In the genomic region with DNA sequence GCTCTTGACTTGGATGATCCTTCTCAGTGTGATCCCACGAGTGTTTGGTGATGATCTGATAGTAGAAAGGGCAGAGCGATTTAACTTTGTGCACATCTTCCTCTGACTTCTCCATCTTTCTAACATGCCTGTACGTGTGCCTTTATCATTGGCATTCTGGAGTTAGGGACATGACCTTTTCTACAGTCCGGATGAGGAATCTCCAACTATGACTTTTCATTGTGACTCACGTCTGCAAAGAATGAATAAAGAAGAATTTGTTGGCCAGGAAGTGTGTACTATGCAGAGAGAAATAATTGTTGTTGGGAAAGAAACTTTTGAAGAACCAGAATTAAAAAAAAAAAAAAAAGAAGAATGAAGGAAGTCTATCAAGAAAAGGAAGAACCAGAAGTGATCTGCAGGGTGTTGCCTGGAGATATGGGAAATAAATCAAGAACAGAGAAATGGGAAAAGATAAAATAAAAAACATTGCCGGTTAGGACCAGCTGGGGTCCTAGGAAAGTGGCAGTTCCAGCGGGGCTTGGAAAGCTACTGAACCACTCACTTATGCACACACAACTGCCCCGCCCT, we compare ENCODE assay signal across 8 cellular contexts. TPM values are rescaled to one million over a fixed set of nuclear protein-coding genes. Genes with fewer than 3 reads are reported as not detected.
A peak's percentile ranks its signal among the peaks of the same experiment; 100 is the strongest.
DNase-seq lines count a peak whose midpoint lies in the region; ATAC-seq and TF ChIP-seq lines count a peak whose summit lies in the region.

No MANE protein-coding gene starts in this region.

- WGBS in gastroesophageal sphincter (ENCODE audit: low coverage in 1 of 2), 2 donors: 28 to 68% methylated on average over 6 to 8 of the region's 8 CpGs

- TF ChIP-seq CTCF in gastroesophageal sphincter (IDR thresholded peaks at IDR 0.05) (no peak), gastrocnemius medialis (IDR thresholded peaks at IDR 0.05 in 4 of 5, conservative IDR thresholded peaks at IDR 0.05 in 1 of 5) (no peak)

- no peak for TF ChIP-seq POLR2A in gastroesophageal sphincter (IDR thresholded peaks at IDR 0.05)
- no peak for TF ChIP-seq POLR2A in gastrocnemius medialis (IDR thresholded peaks at IDR 0.05)

- H3K27me3 ChIP-seq in gastroesophageal sphincter (no peaks in the 10 kb centered on the region), gastrocnemius medialis (no peaks in the 10 kb centered on the region)

- H3K9me3 ChIP-seq in gastroesophageal sphincter: no peaks in the 10 kb centered on the region
- no peaks in the 10 kb centered on the region for H3K9me3 ChIP-seq in gastrocnemius medialis

- ATAC-seq in gastroesophageal sphincter: peak; percentile 62
- ATAC-seq in gastrocnemius medialis: no peak
- no peak for ATAC-seq in GM18502 (IDR thresholded peaks at IDR 0.05; ENCODE audit: poor library complexity, unreplicated experiment)

- intact Hi-C loops in gastrocnemius medialis (cut with DNase I; ENCODE audit: low total_unique reads): loop anchor here (2.0 kb wide), 1 partner anchor 25 kb away; a partner anchor contains a TSS

- peak; percentile 95 for DNase-seq in EH (ENCODE audit: low read depth)
- DNase-seq in T1000 (lab: John Stamatoyannopoulos, UW): peak; percentile 27
- no peak for DNase-seq in gastrocnemius medialis
- no peak for DNase-seq in stimulated activated naive CD4-positive, alpha-beta T cell treated with Interleukin-2 at 50 U/mL for 16 hours (lab: John Stamatoyannopoulos, UW)
- no peak for DNase-seq in NCI-H146 treated with DMSO at 0.1 percent for 48 hours (lab: John Stamatoyannopoulos, UW; ENCODE audit: unreplicated experiment)
- no peak for DNase-seq in NCI-H345 (lab: John Stamatoyannopoulos, UW)

- H3K4me3 ChIP-seq in gastroesophageal sphincter: no peak overlapping the region
- peak overlapping the region in 3 of 4 donors; percentile 1 to 48 (median 32) for H3K4me3 ChIP-seq in gastrocnemius medialis

- H3K27ac ChIP-seq in gastroesophageal sphincter (peak overlapping the region; percentile 24 to 70 (median 68)), gastrocnemius medialis (peak overlapping the region; percentile 68 to 86 (median 74))

- H3K36me3 ChIP-seq in gastroesophageal sphincter: no peaks in the 10 kb centered on the region
- no peaks in the 10 kb centered on the region for H3K36me3 ChIP-seq in gastrocnemius medialis

- H3K4me1 ChIP-seq in gastroesophageal sphincter (peaks cover 20 to 82% (median 29%) of the 10 kb centered on the region in 3 donors), gastrocnemius medialis (peaks cover 69 to 73% of the 10 kb centered on the region in 2 donors)

- no peak for TF ChIP-seq EP300 in gastroesophageal sphincter (IDR thresholded peaks at IDR 0.05)

- in situ Hi-C loops in gastrocnemius medialis (cut with MboI; ENCODE audit: low sequenced_read_pairs in 4 of 4): no loop called here

RNA-seq across cellular contexts. Expression of a gene that starts 25.3 kb away (rescaled TPM):
- 10 to 100 TPM; 70.7 to 78.7 (median 72.5) TPM for total RNA-seq in gastroesophageal sphincter
- 10 to 100 TPM; 18.3 to 33.2 (median 27.4) TPM for total RNA-seq in gastrocnemius medialis

Comparison
In these comparisons a context has a peak if more than half of its experiments do, and no peak if none do; other contexts are left out.
1. DNase-seq: peak in EH (single experiment) and T1000 (single experiment); none in gastrocnemius medialis (0 of 2), stimulated activated naive CD4-positive, alpha-beta T cell treated with Interleukin-2 at 50 U/mL for 16 hours (single experiment), NCI-H146 treated with DMSO at 0.1 percent for 48 hours (single experiment) and NCI-H345 (single experiment).
2. H3K4me3 ChIP-seq: peak in gastrocnemius medialis (3 of 4); none in gastroesophageal sphincter (0 of 2).